Comparison of ENCODE assay signal across 8 cellular contexts in genomic region chr19:40464059-40465024, GRCh38. TPM values are rescaled to one million over a fixed set of nuclear protein-coding genes. Genes with fewer than 3 reads are reported as not detected.
A peak's percentile ranks its signal among the peaks of the same experiment; 100 is the strongest.
DNase-seq lines count a peak whose midpoint lies in the region; ATAC-seq, FAIRE-seq and TF ChIP-seq lines count a peak whose summit lies in the region.

No MANE protein-coding gene starts in this region.

- POLR2A ChIA-PET in CD4-positive, alpha-beta T cell (lab: Charles Lee), result interaction anchor here (0.6 to 3.3 kb wide), 14 partner anchors 16 to 984 kb away, joined by 3 to 42 read pairs (median 4); partner anchors contain the start of genes EGLN2, SERTAD1, SERTAD3 and TIMM50

- H3K4me1 Mint-ChIP-seq in CD4-positive, alpha-beta T cell (ENCODE audit: low read depth), result peaks cover 30% of the 10 kb centered on the region

- peaks cover 27% of the 10 kb centered on the region for H3K4me1 ChIP-seq in mucosa of descending colon (ENCODE audit: low read depth)

- H3K27me3 ChIP-seq in CD4-positive, alpha-beta T cell (ENCODE audit: control insufficient read depth, insufficient read depth, low read length), result no peaks in the 10 kb centered on the region

- no peaks in the 10 kb centered on the region for H3K9me3 ChIP-seq in CD4-positive, alpha-beta T cell (ENCODE audit: control insufficient read depth, low read length)
- H3K9me3 ChIP-seq in mucosa of descending colon, result no peaks in the 10 kb centered on the region

- H3K27me3 Mint-ChIP-seq in CD4-positive, alpha-beta T cell, result peaks cover 25% of the 10 kb centered on the region

- no peak for ATAC-seq in CD4-positive, alpha-beta T cell (ENCODE audit: poor library complexity)
- peak; percentile 55 for ATAC-seq in mucosa of descending colon
- ATAC-seq in HG02970 (IDR thresholded peaks at IDR 0.05; ENCODE audit: low FRiP score, unreplicated experiment), result no peak

- H3K4me3 ChIP-seq in epithelial cell of esophagus (ENCODE audit: low read length) (peak overlapping the region; percentile 83), mucosa of descending colon (peak overlapping the region; percentile 64)

- H3K36me3 ChIP-seq in mucosa of descending colon (ENCODE audit: low read depth), result peaks cover 4% of the 10 kb centered on the region

- CTCF ChIA-PET in CD4-positive, alpha-beta T cell (lab: Charles Lee), result interaction anchor here (0.6 to 3.2 kb wide), 12 partner anchors 19 to 313 kb away, joined by 3 to 20 read pairs (median 5); partner anchors contain the start of gene SERTAD1

- intact Hi-C loops in CD4-positive, alpha-beta T cell (cut with DNase I, micrococcal nuclease), result loop anchor here (1.0 to 10.0 kb wide), 8 partner anchors 20 to 798 kb away; partner anchors contain the start of genes LTBP4 (in 2 of the 2), ACTMAP (in 1 of the 2), C19orf47 (in 1 of the 2) and PLD3 (in 1 of the 2)
- intact Hi-C loops in mucosa of descending colon (cut with DNase I, micrococcal nuclease), result no loop called here

- peak; percentile 46 to 75 (median 65) for DNase-seq in CD4-positive, alpha-beta T cell
- DNase-seq in HTR-8/SVneo (ENCODE audit: insufficient read length, low spot score) (peak; percentile 80), NOMO-1 treated with dmso at 0.1 percent for 144 hours (lab: John Stamatoyannopoulos, UW; ENCODE audit: unreplicated experiment) (peak; percentile 44), activated T-cell treated with anti-CD3 and anti-CD28 coated beads for 1 hour (ENCODE audit: low read depth) (peak; percentile 71), epithelial cell of esophagus (ENCODE audit: low read depth) (peak; percentile 94), mucosa of descending colon (peak; percentile 79 to 96 (median 91))
- DNase-seq in stimulated activated CD8-positive, alpha-beta memory T cell treated with anti-CD3 and anti-CD28 coated beads, Interleukin-4, amount 100 ng/mL, for 1 hour (ENCODE audit: low read depth in 2 of 2, low spot score in 1 of 2), result peak; percentile 37 to 52

- TF ChIP-seq CTCF in CD4-positive, alpha-beta T cell (IDR thresholded peaks at IDR 0.05), result peak; percentile 77
- peak; percentile 87 for TF ChIP-seq CTCF in epithelial cell of esophagus (IDR thresholded peaks at IDR 0.05; ENCODE audit: insufficient read depth, low read depth, low read length, missing control alignments)
- TF ChIP-seq CTCF in mucosa of descending colon (IDR thresholded peaks at IDR 0.05), result peak; percentile 90

- peak overlapping the region; percentile 60 for H3K4me3 Mint-ChIP-seq in CD4-positive, alpha-beta T cell

- H3K36me3 Mint-ChIP-seq in CD4-positive, alpha-beta T cell (ENCODE audit: low read depth), result no peaks in the 10 kb centered on the region

- H3K27ac ChIP-seq in CD4-positive, alpha-beta T cell (ENCODE audit: low read depth, low read length), result no peak overlapping the region

- no peaks in the 10 kb centered on the region for H3K9me3 Mint-ChIP-seq in CD4-positive, alpha-beta T cell

- H3K27ac Mint-ChIP-seq in CD4-positive, alpha-beta T cell, result peak overlapping the region; percentile 87

- no peak for FAIRE-seq in HTR-8/SVneo (lab: Jason Lieb, UNC)

RNA-seq across cellular contexts. Expression of gene BLVRB, which starts 1.2 kb away (rescaled TPM):
- total RNA-seq in CD4-positive, alpha-beta T cell, result 1 to 10 TPM; 4.3 to 5.2 TPM
- 10 to 100 TPM; 70.9 to 87.6 (median 76.8) TPM for total RNA-seq in mucosa of descending colon

RNA-seq across cellular contexts. Expression of gene SPTBN4, which starts 2.5 kb away (rescaled TPM):
- total RNA-seq in CD4-positive, alpha-beta T cell, result under 1 TPM; 0.59 to 0.88 TPM
- 1 to 10 TPM in 1 of 3 donors, under 1 TPM in 2; 0.29 to 4.1 (median 0.82) TPM for total RNA-seq in mucosa of descending colon

RNA-seq across cellular contexts. Expression of gene SERTAD3, which starts 20.2 kb away (rescaled TPM):
- total RNA-seq in CD4-positive, alpha-beta T cell, result 10 to 100 TPM; 17.4 to 19.2 TPM
- total RNA-seq in mucosa of descending colon, result 10 to 100 TPM; 39.3 to 55.4 (median 46.2) TPM

RNA-seq across cellular contexts. Expression of gene SERTAD1, which starts 38.5 kb away (rescaled TPM):
- total RNA-seq in CD4-positive, alpha-beta T cell, result 10 to 100 TPM; 26.4 to 26.5 TPM
- total RNA-seq in mucosa of descending colon, result 10 to 100 TPM; 12.1 to 16.7 (median 14.0) TPM

RNA-seq across cellular contexts. Expression of gene PRX, which starts 51.2 kb away (rescaled TPM):
- 1 to 10 TPM; 1.5 TPM for total RNA-seq in CD4-positive, alpha-beta T cell
- total RNA-seq in mucosa of descending colon, result 1 to 10 TPM; 1.1 to 6.8 (median 1.7) TPM

Comparison
In these comparisons a context has a peak if more than half of its experiments do, and no peak if none do; other contexts are left out.
1. DNase-seq: peak in every context shown above with its lines; median percentile 94 in epithelial cell of esophagus; 91 in mucosa of descending colon; 80 in HTR-8/SVneo; 71 in activated T-cell treated with anti-CD3 and anti-CD28 coated beads for 1 hour; 65 in CD4-positive, alpha-beta T cell; 44 in stimulated activated CD8-positive, alpha-beta memory T cell treated with anti-CD3 and anti-CD28 coated beads, Interleukin-4, amount 100 ng/mL, for 1 hour; 44 in NOMO-1 treated with dmso at 0.1 percent for 144 hours.
2. RNA of gene BLVRB, which starts 1.2 kb away (total RNA-seq): 70.9 to 87.6 TPM in mucosa of descending colon; 4.3 to 5.2 TPM in CD4-positive, alpha-beta T cell; every median in the first group is over 10 times any median in the second.
3. intact Hi-C loops: an anchor here in CD4-positive, alpha-beta T cell (1.0 to 10.0 kb wide); none called in mucosa of descending colon.
4. Peak in every context shown above with its lines, with median percentiles within 50 percentile points of each other: CTCF ChIP-seq.